Comparison of ENCODE assay signal across 8 cellular contexts in genomic region chr3:45387636-45388348, GRCh38. TPM values are rescaled to one million over a fixed set of nuclear protein-coding genes. Genes with fewer than 3 reads are reported as not detected.
DNase-seq lines count a peak whose midpoint lies in the region; TF ChIP-seq lines count a peak whose summit lies in the region.

No MANE protein-coding gene starts in this region.

- H3K9me3 Mint-ChIP-seq in osteocyte (ENCODE audit: unreplicated experiment), result no peaks in the 10 kb centered on the region

- no peak overlapping the region for H3K4me3 ChIP-seq in endocrine pancreas (ENCODE audit: control insufficient read depth, insufficient read depth, low read length)

- H3K27me3 ChIP-seq in endocrine pancreas (ENCODE audit: control insufficient read depth, insufficient read depth, low read length), result no peaks in the 10 kb centered on the region

- peak overlapping the region; percentile 6 for H3K9ac ChIP-seq in endocrine pancreas (ENCODE audit: control insufficient read depth, insufficient read depth, low read length)

- H3K36me3 Mint-ChIP-seq in osteocyte (ENCODE audit: unreplicated experiment), result peaks cover 6% of the 10 kb centered on the region

- peak overlapping the region; percentile 99 for H3K4me3 Mint-ChIP-seq in osteocyte (ENCODE audit: unreplicated experiment)

- no peaks in the 10 kb centered on the region for H3K9me3 ChIP-seq in KOPT-K1 (ENCODE audit: insufficient read depth, low read length, poor library complexity, severe bottlenecking)
- H3K9me3 ChIP-seq in endocrine pancreas (ENCODE audit: control insufficient read depth, low read length), result no peaks in the 10 kb centered on the region

- peaks cover 16% of the 10 kb centered on the region for H3K4me1 Mint-ChIP-seq in osteocyte (ENCODE audit: unreplicated experiment)

- peak overlapping the region; percentile 80 for H3K27ac ChIP-seq in KOPT-K1 (ENCODE audit: low read depth, low read length, poor library complexity, severe bottlenecking)

- no peak overlapping the region for H3K27ac Mint-ChIP-seq in osteocyte (ENCODE audit: unreplicated experiment)

- peaks cover 13% of the 10 kb centered on the region for H3K36me3 ChIP-seq in KOPT-K1 (ENCODE audit: insufficient read depth, low read length)
- no peaks in the 10 kb centered on the region for H3K36me3 ChIP-seq in endocrine pancreas (ENCODE audit: control insufficient read depth, insufficient read depth, low read length)

- H3K27me3 Mint-ChIP-seq in osteocyte (ENCODE audit: unreplicated experiment), result peaks cover 21% of the 10 kb centered on the region

- no peak for TF ChIP-seq CTCF in osteocyte (IDR thresholded peaks at IDR 0.05)

- H3K4me1 ChIP-seq in endocrine pancreas (ENCODE audit: control insufficient read depth, insufficient read depth, low read length), result no peaks in the 10 kb centered on the region

- DNase-seq in NCI-H146 (lab: John Stamatoyannopoulos, UW) (peak; percentile 43), NCI-H146 treated with DMSO at 0.1 percent for 48 hours (lab: John Stamatoyannopoulos, UW; ENCODE audit: unreplicated experiment) (no peak), osteocyte (ENCODE audit: extremely low spot score, unreplicated experiment) (no peak), hippocampal formation (lab: John Stamatoyannopoulos, UW) (no peak), NCI-H2029 (lab: John Stamatoyannopoulos, UW) (no peak), DMS53 (lab: John Stamatoyannopoulos, UW) (no peak)

RNA-seq across cellular contexts. Expression of gene LARS2, which starts 0.6 kb away (rescaled TPM):
- 18.8 and 20.8 TPM in 2 replicates for total RNA-seq in osteocyte
